ENCODE assay signal across 1 cellular context in the genomic region with DNA sequence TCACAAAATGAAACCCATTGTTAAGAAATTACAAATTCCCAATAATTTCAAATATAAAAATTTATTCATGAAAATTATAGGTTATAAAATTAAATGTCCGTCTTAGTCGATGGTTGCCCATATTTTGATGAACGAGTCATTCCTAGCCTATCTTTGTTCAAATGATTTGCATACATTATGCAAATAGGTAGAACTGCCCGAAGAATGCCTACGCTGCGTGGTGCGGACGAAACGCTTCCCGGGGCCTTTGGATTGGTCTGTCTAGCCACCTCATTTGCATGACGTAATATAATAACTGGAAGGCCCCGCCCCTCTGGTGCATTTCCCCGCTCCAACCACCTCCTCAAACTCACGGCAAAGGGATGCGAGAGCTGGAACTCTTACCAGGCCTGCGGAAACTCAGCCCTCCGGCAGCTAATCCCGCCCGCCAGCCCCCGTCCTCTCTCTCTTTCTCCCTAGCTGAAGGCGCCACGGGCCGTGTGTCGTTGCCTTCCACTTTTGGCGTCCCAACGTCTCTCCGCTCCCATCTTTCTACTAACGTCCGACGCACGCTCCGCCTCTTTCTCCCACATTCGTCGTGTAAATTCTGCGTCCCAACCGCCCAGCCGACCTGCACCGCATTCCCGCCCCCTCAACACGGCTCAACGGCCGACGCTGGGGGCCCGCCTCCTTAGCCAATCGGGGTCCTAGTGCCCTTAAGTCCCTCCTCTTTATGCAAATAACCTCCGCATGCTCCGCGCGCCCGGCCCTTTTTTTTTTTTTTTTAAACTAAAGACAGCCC.
A peak's percentile ranks its signal among the peaks of the same experiment; 100 is the strongest.
TF ChIP-seq lines count a peak whose summit lies in the region.

No MANE protein-coding gene starts in this region.

TF ChIP-seq in GM12878, 131 proteins besides CTCF, POLR2A, EP300 and RAD21 (continued from another document and continues in another):
- TF ChIP-seq TAF1 (IDR thresholded peaks at IDR 0.05; ENCODE audit: borderline replicate concordance, low read depth, low read length) = peak; percentile 79; the same call in 1 of the 2 replicates
- no peak for TF ChIP-seq SUPT20H (IDR thresholded peaks at IDR 0.05; ENCODE audit: borderline replicate concordance, control insufficient read depth, low read depth, low read length)
- TF ChIP-seq SMC3 (IDR thresholded peaks at IDR 0.05; ENCODE audit: borderline replicate concordance, low read length) = no peak
- peak; percentile 51 for TF ChIP-seq RFX5 (IDR thresholded peaks at IDR 0.05; ENCODE audit: low read depth, low read length)
- TF ChIP-seq TARDBP (IDR thresholded peaks at IDR 0.05; ENCODE audit: borderline replicate concordance) = 0 out of 2 replicates have a peak, but pooled peaks have one; percentile 55
- TF ChIP-seq PAX8 (IDR thresholded peaks at IDR 0.05) = no peak
- peak; percentile 69 for TF ChIP-seq POLR2AphosphoS2 (IDR thresholded peaks at IDR 0.05; ENCODE audit: low read depth, low read length)
- TF ChIP-seq, protein P1, sequence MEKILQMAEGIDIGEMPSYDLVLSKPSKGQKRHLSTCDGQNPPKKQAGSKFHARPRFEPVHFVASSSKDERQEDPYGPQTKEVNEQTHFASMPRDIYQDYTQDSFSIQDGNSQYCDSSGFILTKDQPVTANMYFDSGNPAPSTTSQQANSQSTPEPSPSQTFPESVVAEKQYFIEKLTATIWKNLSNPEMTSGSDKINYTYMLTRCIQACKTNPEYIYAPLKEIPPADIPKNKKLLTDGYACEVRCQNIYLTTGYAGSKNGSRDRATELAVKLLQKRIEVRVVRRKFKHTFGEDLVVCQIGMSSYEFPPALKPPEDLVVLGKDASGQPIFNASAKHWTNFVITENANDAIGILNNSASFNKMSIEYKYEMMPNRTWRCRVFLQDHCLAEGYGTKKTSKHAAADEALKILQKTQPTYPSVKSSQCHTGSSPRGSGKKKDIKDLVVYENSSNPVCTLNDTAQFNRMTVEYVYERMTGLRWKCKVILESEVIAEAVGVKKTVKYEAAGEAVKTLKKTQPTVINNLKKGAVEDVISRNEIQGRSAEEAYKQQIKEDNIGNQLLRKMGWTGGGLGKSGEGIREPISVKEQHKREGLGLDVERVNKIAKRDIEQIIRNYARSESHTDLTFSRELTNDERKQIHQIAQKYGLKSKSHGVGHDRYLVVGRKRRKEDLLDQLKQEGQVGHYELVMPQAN (conservative IDR thresholded peaks at IDR 0.05) = peak; percentile 65; the same call in 1 of the 2 replicates
- TF ChIP-seq, protein P2, sequence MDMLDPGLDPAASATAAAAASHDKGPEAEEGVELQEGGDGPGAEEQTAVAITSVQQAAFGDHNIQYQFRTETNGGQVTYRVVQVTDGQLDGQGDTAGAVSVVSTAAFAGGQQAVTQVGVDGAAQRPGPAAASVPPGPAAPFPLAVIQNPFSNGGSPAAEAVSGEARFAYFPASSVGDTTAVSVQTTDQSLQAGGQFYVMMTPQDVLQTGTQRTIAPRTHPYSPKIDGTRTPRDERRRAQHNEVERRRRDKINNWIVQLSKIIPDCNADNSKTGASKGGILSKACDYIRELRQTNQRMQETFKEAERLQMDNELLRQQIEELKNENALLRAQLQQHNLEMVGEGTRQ (IDR thresholded peaks at IDR 0.05; ENCODE audit: borderline replicate concordance, low read depth, low read length) = no peak; the same call in 1 of the 2 replicates
- 0 out of 2 replicates have a peak, but pooled peaks have one; percentile 16 for TF ChIP-seq CBX5 (IDR thresholded peaks at IDR 0.05; ENCODE audit: low read depth)
- TF ChIP-seq LARP7 (IDR thresholded peaks at IDR 0.05) = no peak; the same call in 1 of the 2 replicates
- no peak for TF ChIP-seq ZNF592 (IDR thresholded peaks at IDR 0.05)
- TF ChIP-seq CHD4 (IDR thresholded peaks at IDR 0.05) = no peak
- peak; percentile 92 for TF ChIP-seq BACH1 (IDR thresholded peaks at IDR 0.05; ENCODE audit: borderline replicate concordance)
- 0 out of 2 replicates have a peak, but pooled peaks have one; percentile 76 for TF ChIP-seq STAT1 (conservative IDR thresholded peaks at IDR 0.05)
- TF ChIP-seq FOS (IDR thresholded peaks at IDR 0.05; ENCODE audit: borderline replicate concordance, extremely low read depth, insufficient read length) = no peak
- TF ChIP-seq NFXL1 (IDR thresholded peaks at IDR 0.05; ENCODE audit: borderline replicate concordance) = no peak
- peak; percentile 95 for TF ChIP-seq CREB1 (IDR thresholded peaks at IDR 0.05; ENCODE audit: low read depth)
- TF ChIP-seq ATF7 (IDR thresholded peaks at IDR 0.05; ENCODE audit: low read depth) = peak; percentile 100
- no peak for TF ChIP-seq E4F1 (IDR thresholded peaks at IDR 0.05; ENCODE audit: borderline replicate concordance, partially characterized antibody)
- TF ChIP-seq ZSCAN29 (IDR thresholded peaks at IDR 0.05) = no peak
- no peak for TF ChIP-seq BMI1 (IDR thresholded peaks at IDR 0.05; ENCODE audit: borderline replicate concordance)
- TF ChIP-seq NBN (IDR thresholded peaks at IDR 0.05) = peak; percentile 98
- TF ChIP-seq EGR1 (IDR thresholded peaks at IDR 0.05; ENCODE audit: borderline replicate concordance in 1 of 2, low read depth in 2 of 2, low read length in 2 of 2) = peak; percentile 33 to 90
- peak; percentile 83 to 90 for TF ChIP-seq IKZF2 (IDR thresholded peaks at IDR 0.05)
- TF ChIP-seq FOXM1 (IDR thresholded peaks at IDR 0.05; ENCODE audit: low read depth, low read length) = no peak
- peak; percentile 97; the same call in 1 of the 2 replicates for TF ChIP-seq ZNF207 (IDR thresholded peaks at IDR 0.05; ENCODE audit: borderline replicate concordance)
- peak; percentile 56; the same call in 1 of the 2 replicates for TF ChIP-seq PAX5 (IDR thresholded peaks at IDR 0.05; ENCODE audit: borderline replicate concordance, low read depth, low read length)
- TF ChIP-seq TBL1XR1 (IDR thresholded peaks at IDR 0.05; ENCODE audit: low read depth, low read length) = peak; percentile 54; the same call in 1 of the 2 replicates
- peak; percentile 8; the same call in 1 of the 2 replicates for TF ChIP-seq SREBF2 (IDR thresholded peaks at IDR 0.05; ENCODE audit: low read length)
- TF ChIP-seq IRF5 (IDR thresholded peaks at IDR 0.05; ENCODE audit: borderline replicate concordance) = no peak
- peak; percentile 69 for TF ChIP-seq EED (IDR thresholded peaks at IDR 0.05; ENCODE audit: low read depth)
- peak; percentile 97 for TF ChIP-seq HDGF (IDR thresholded peaks at IDR 0.05)
- TF ChIP-seq, protein P3, sequence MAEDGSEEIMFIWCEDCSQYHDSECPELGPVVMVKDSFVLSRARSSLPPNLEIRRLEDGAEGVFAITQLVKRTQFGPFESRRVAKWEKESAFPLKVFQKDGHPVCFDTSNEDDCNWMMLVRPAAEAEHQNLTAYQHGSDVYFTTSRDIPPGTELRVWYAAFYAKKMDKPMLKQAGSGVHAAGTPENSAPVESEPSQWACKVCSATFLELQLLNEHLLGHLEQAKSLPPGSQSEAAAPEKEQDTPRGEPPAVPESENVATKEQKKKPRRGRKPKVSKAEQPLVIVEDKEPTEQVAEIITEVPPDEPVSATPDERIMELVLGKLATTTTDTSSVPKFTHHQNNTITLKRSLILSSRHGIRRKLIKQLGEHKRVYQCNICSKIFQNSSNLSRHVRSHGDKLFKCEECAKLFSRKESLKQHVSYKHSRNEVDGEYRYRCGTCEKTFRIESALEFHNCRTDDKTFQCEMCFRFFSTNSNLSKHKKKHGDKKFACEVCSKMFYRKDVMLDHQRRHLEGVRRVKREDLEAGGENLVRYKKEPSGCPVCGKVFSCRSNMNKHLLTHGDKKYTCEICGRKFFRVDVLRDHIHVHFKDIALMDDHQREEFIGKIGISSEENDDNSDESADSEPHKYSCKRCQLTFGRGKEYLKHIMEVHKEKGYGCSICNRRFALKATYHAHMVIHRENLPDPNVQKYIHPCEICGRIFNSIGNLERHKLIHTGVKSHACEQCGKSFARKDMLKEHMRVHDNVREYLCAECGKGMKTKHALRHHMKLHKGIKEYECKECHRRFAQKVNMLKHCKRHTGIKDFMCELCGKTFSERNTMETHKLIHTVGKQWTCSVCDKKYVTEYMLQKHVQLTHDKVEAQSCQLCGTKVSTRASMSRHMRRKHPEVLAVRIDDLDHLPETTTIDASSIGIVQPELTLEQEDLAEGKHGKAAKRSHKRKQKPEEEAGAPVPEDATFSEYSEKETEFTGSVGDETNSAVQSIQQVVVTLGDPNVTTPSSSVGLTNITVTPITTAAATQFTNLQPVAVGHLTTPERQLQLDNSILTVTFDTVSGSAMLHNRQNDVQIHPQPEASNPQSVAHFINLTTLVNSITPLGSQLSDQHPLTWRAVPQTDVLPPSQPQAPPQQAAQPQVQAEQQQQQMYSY (CRISPR knock-in tag; IDR thresholded peaks at IDR 0.05) = peak; percentile 86; the same call in 1 of the 2 replicates
- TF ChIP-seq GATAD2B (conservative IDR thresholded peaks at IDR 0.05; ENCODE audit: low read depth) = peak; percentile 11
- TF ChIP-seq ZNF217 (IDR thresholded peaks at IDR 0.05) = no peak
- TF ChIP-seq MYB (IDR thresholded peaks at IDR 0.05; ENCODE audit: borderline replicate concordance, low read depth, low read length) = peak; percentile 93
- TF ChIP-seq TCF12 (IDR thresholded peaks at IDR 0.05; ENCODE audit: low read depth, low read length) = 0 out of 2 replicates have a peak, but pooled peaks have one; percentile 35
- peak; percentile 96 for TF ChIP-seq SMAD1 (IDR thresholded peaks at IDR 0.05; ENCODE audit: low read depth, partially characterized antibody)
- peak; percentile 99 for TF ChIP-seq POU2F2 (IDR thresholded peaks at IDR 0.05; ENCODE audit: borderline replicate concordance, low read depth, low read length)
- TF ChIP-seq RELB (IDR thresholded peaks at IDR 0.05; ENCODE audit: low read depth) = peak; percentile 93
- TF ChIP-seq SP1 (IDR thresholded peaks at IDR 0.05; ENCODE audit: low read depth, low read length) = peak; percentile 81
- no peak for TF ChIP-seq MTA2 (IDR thresholded peaks at IDR 0.05; ENCODE audit: low read depth)
- peak; percentile 84 for TF ChIP-seq SMAD5 (IDR thresholded peaks at IDR 0.05; ENCODE audit: low read depth)
- TF ChIP-seq GABPA (IDR thresholded peaks at IDR 0.05; ENCODE audit: low read depth) = no peak
- TF ChIP-seq YY1 (IDR thresholded peaks at IDR 0.05; ENCODE audit: low read depth, low read length) = peak; percentile 83
